ENCODE assay signal across 23 cellular contexts in genomic region chr2:127400533-127400896, GRCh38. TPM values are rescaled to one million over a fixed set of nuclear protein-coding genes. Genes with fewer than 3 reads are reported as not detected.
DNase-seq lines count a peak whose midpoint lies in the region; ATAC-seq, FAIRE-seq and TF ChIP-seq lines count a peak whose summit lies in the region.
"Had no signal": no experiment of that assay in that cellular context is flagged by ENCODE, and none has a peak within 500 bp of the region (broad histone marks: within the 10 kb centered on the region; RNA-seq: fewer than 3 reads in every experiment).

No MANE protein-coding gene starts in this region.

- no peak overlapping the region for H3K56ac ChIP-seq in IMR-90 (ENCODE audit: extremely low read depth, insufficient read depth, low read length)

- peaks cover 4% of the 10 kb centered on the region for H3F3A ChIP-seq in smooth muscle cell (ENCODE audit: low read depth)

- CTCF ChIA-PET in IMR-90 (lab: Yijun Ruan, JAX) = no interaction called here

- H3K23ac ChIP-seq in IMR-90 (ENCODE audit: low read depth, low read length) = no peak overlapping the region

- peaks cover 2% of the 10 kb centered on the region for H3K9me3 Mint-ChIP-seq in astrocyte (ENCODE audit: unreplicated experiment)
- H3K9me3 Mint-ChIP-seq: H9; stimulated activated naive CD8-positive, alpha-beta T cell treated with anti-CD3 and anti-CD28 coated beads, Interleukin-15, amount 100 ng/mL, for 72 hours had no signal

- POLR2A ChIA-PET in IMR-90 (lab: Charles Lee; ENCODE audit: unreplicated experiment) = no interaction called here

- H3K9ac ChIP-seq in IMR-90 (ENCODE audit: low read depth, low read length) = no peak overlapping the region
- H3K9ac ChIP-seq in astrocyte (ENCODE audit: low read length) = peak overlapping the region; percentile 19
- H3K9ac ChIP-seq in smooth muscle cell (ENCODE audit: low read depth) = peak overlapping the region; percentile 70

- intact Hi-C loops in IMR-90 (cut with micrococcal nuclease) = no loop called here
- intact Hi-C loops in left lung (cut with DNase I) = no loop called here

- no peak for TF ChIP-seq POLR2A in IMR-90 (IDR thresholded peaks at IDR 0.05; ENCODE audit: low read depth, low read length)

- no peak for TF ChIP-seq RAD21 in IMR-90 (IDR thresholded peaks at IDR 0.05; ENCODE audit: low read length)

- peak overlapping the region; percentile 25; the same call in 1 of the 2 replicates for H3K4ac ChIP-seq in IMR-90 (ENCODE audit: low read depth, low read length)

- H3K27ac ChIP-seq in IMR-90 (ENCODE audit: insufficient read depth, low read length) (no peak overlapping the region), astrocyte (ENCODE audit: low read depth, low read length) (no peak overlapping the region), left lung (peak overlapping the region; percentile 50 to 57), smooth muscle cell (ENCODE audit: low read depth) (peak overlapping the region; percentile 89)
- H3K27ac ChIP-seq: neutrophil, vagina had no signal

- FAIRE-seq in astrocyte (lab: Jason Lieb, UNC) = no peak

- no peaks in the 10 kb centered on the region for H4K20me1 ChIP-seq in IMR-90 (ENCODE audit: insufficient read depth, low read length)
- no peaks in the 10 kb centered on the region for H4K20me1 ChIP-seq in astrocyte (ENCODE audit: insufficient read depth, low read length)
- no peaks in the 10 kb centered on the region for H4K20me1 ChIP-seq in smooth muscle cell (ENCODE audit: low read depth)

- H2AK5ac ChIP-seq in IMR-90 (ENCODE audit: low read depth, low read length) = peak overlapping the region; percentile 80; the same call in 1 of the 2 replicates

- dilution Hi-C loops in IMR-90 (cut with HindIII; ENCODE audit: low sequenced_read_pairs, unreplicated experiment) = no loop called here

- peaks cover 17% of the 10 kb centered on the region for H3K4me1 ChIP-seq in IMR-90 (ENCODE audit: control insufficient read depth, insufficient read depth, low read length)
- H3K4me1 ChIP-seq in astrocyte (ENCODE audit: insufficient read depth, low read length) = peaks cover 29% of the 10 kb centered on the region
- H3K4me1 ChIP-seq in left lung = peaks cover 14 to 30% of the 10 kb centered on the region in 2 donors
- H3K4me1 ChIP-seq in smooth muscle cell (ENCODE audit: low read depth) = no peaks in the 10 kb centered on the region

- H2AK9ac ChIP-seq in IMR-90 (replicated peaks; ENCODE audit: low read depth, low read length, poor library complexity) = peak overlapping the region; percentile 68

- H3K79me1 ChIP-seq in IMR-90 (ENCODE audit: low read depth in 1 of 2, low read length in 2 of 2) = no peaks in the 10 kb centered on the region

- no peak overlapping the region; the same call in 1 of the 2 replicates for H3K14ac ChIP-seq in IMR-90 (replicated peaks; ENCODE audit: low read depth, low read length)

- no peak overlapping the region for H4K5ac ChIP-seq in IMR-90 (ENCODE audit: low read depth, low read length)

- DNase-seq in IMR-90 (no peak), astrocyte (ENCODE audit: low read depth) (no peak), left lung (no peak), smooth muscle cell (lab: John Stamatoyannopoulos, UW; ENCODE audit: unreplicated experiment) (no peak), RKO (ENCODE audit: low spot score) (no peak)
- DNase-seq in activated naive CD4-positive, alpha-beta T cell treated with Interleukin-2 at 50 U/mL for 16 hours = no peak
- DNase-seq: activated gamma-delta T cell treated with Interleukin-2 at 50 U/mL for 16 hours; cerebellar nuclear complex; EL; hippocampal formation; Kasumi-1; NCI-H1105 treated with DMSO at 0.1 percent for 48 hours; NCI-H2171 treated with DMSO at 0.1 percent for 48 hours; NCI-H82; stimulated activated CD4-positive, alpha-beta T cell treated with anti-CD3 and anti-CD28 coated beads, Interleukin-1b, Interleukin-23, amount 100 ng/mL, for 48 hours; stimulated activated naive CD8-positive, alpha-beta T cell treated with anti-CD3 and anti-CD28 coated beads, Interleukin-15, amount 100 ng/mL, for 72 hours had no signal

- H3K4me3 Mint-ChIP-seq in astrocyte (ENCODE audit: unreplicated experiment) = peak overlapping the region; percentile 43
- H3K4me3 Mint-ChIP-seq: H9; stimulated activated naive CD8-positive, alpha-beta T cell treated with anti-CD3 and anti-CD28 coated beads, Interleukin-15, amount 100 ng/mL, for 72 hours had no signal

- no peak for ATAC-seq in IMR-90 (ENCODE audit: low read depth)
- peak; percentile 74 for ATAC-seq in left lung
- no peak for ATAC-seq in HG02588 (IDR thresholded peaks at IDR 0.05; ENCODE audit: unreplicated experiment)
- no peak for ATAC-seq in HG03520 (IDR thresholded peaks at IDR 0.05; ENCODE audit: unreplicated experiment)
- ATAC-seq: stimulated activated naive CD8-positive, alpha-beta T cell treated with anti-CD3 and anti-CD28 coated beads, Interleukin-15, amount 100 ng/mL, for 72 hours had no signal

- 81% methylated on average over 4 of the region's 9 CpGs; no CpG with 5 or more reads in 1 of the 2 experiments for WGBS in IMR-90 (ENCODE audit: extremely low coverage in 2 of 2, insufficient read length in 1 of 2), 2 experiments
- over 99% methylated on average over 9 of the region's 9 CpGs for WGBS in smooth muscle cell (ENCODE audit: low lambda C conversion rate)

- peak overlapping the region; percentile 56 for H3K27ac Mint-ChIP-seq in astrocyte (ENCODE audit: unreplicated experiment)
- H3K27ac Mint-ChIP-seq: stimulated activated naive CD8-positive, alpha-beta T cell treated with anti-CD3 and anti-CD28 coated beads, Interleukin-15, amount 100 ng/mL, for 72 hours had no signal

- H3K36me3 Mint-ChIP-seq in astrocyte (ENCODE audit: low read depth, unreplicated experiment) = peaks cover 2% of the 10 kb centered on the region

- in situ Hi-C loops in IMR-90 (cut with MboI; ENCODE audit: low sequenced_read_pairs) = no loop called here

- no peak overlapping the region for H2BK5ac ChIP-seq in IMR-90 (ENCODE audit: low read depth, low read length, poor library complexity, severe bottlenecking)

- H4K91ac ChIP-seq in IMR-90 (ENCODE audit: insufficient read depth, low read depth, low read length) = no peak overlapping the region

- H3K27me3 ChIP-seq in IMR-90 (ENCODE audit: control insufficient read depth, insufficient read depth, low read length) (no peaks in the 10 kb centered on the region), astrocyte (ENCODE audit: insufficient read depth, low read length) (no peaks in the 10 kb centered on the region), left lung (no peaks in the 10 kb centered on the region), smooth muscle cell (ENCODE audit: low read depth) (no peaks in the 10 kb centered on the region)
- H3K27me3 ChIP-seq: neutrophil, right atrium auricular region, vagina had no signal

- H3K36me3 ChIP-seq in IMR-90 (ENCODE audit: control insufficient read depth, insufficient read depth, low read length) (no peaks in the 10 kb centered on the region), astrocyte (ENCODE audit: insufficient read depth, low read length) (no peaks in the 10 kb centered on the region), left lung (no peaks in the 10 kb centered on the region), smooth muscle cell (ENCODE audit: low read depth) (no peaks in the 10 kb centered on the region)
- H3K36me3 ChIP-seq: neutrophil, right atrium auricular region, vagina had no signal

- H3K4me1 Mint-ChIP-seq in astrocyte (ENCODE audit: low read depth, unreplicated experiment) = peaks cover 38% of the 10 kb centered on the region

- H2AFZ ChIP-seq in IMR-90 (replicated peaks; ENCODE audit: low read length, poor library complexity) (peak overlapping the region; percentile 83), astrocyte (ENCODE audit: low read depth, low read length) (peak overlapping the region; percentile 53), smooth muscle cell (ENCODE audit: low read depth) (no peak overlapping the region)

- H3K9me3 ChIP-seq in IMR-90 (ENCODE audit: control insufficient read depth, insufficient read depth, low read length) (no peaks in the 10 kb centered on the region), astrocyte (ENCODE audit: insufficient read depth, low read depth, low read length) (no peaks in the 10 kb centered on the region), left lung (no peaks in the 10 kb centered on the region), smooth muscle cell (replicated peaks; ENCODE audit: low read depth) (no peaks in the 10 kb centered on the region)
- H3K9me3 ChIP-seq: neutrophil, right atrium auricular region, vagina had no signal

- H2BK20ac ChIP-seq in IMR-90 (ENCODE audit: low read depth, low read length) = no peak overlapping the region

- H3K27me3 Mint-ChIP-seq in astrocyte (ENCODE audit: low read depth, unreplicated experiment) = no peaks in the 10 kb centered on the region

- BruUV-seq in IMR-90 (replicated peaks; lab: Mats Ljungman, UMichigan) = no TSS peak

- no peak overlapping the region for H2BK15ac ChIP-seq in IMR-90 (ENCODE audit: low read depth, low read length)

- H3K4me3 ChIP-seq in IMR-90 (ENCODE audit: insufficient read depth, low read depth, low read length) (no peak overlapping the region), astrocyte (ENCODE audit: insufficient read depth, low read depth, low read length) (no peak overlapping the region), left lung (no peak overlapping the region), smooth muscle cell (no peak overlapping the region)
- H3K4me3 ChIP-seq: vagina had no signal

- peak overlapping the region; percentile 57; the same call in 1 of the 2 replicates for H2BK120ac ChIP-seq in IMR-90 (ENCODE audit: low read depth, low read length)

- H3K79me2 ChIP-seq in astrocyte (ENCODE audit: insufficient read depth, low read length) (no peaks in the 10 kb centered on the region), smooth muscle cell (ENCODE audit: low read depth) (no peaks in the 10 kb centered on the region)

- no peak overlapping the region for H4K8ac ChIP-seq in IMR-90 (ENCODE audit: low read depth in 2 of 2, low read length in 2 of 2)

- TF ChIP-seq CTCF in IMR-90 (conservative IDR thresholded peaks at IDR 0.05; ENCODE audit: low read depth, low read length) (no peak), astrocyte (IDR thresholded peaks at IDR 0.05; ENCODE audit: insufficient read depth, low read depth, low read length) (no peak), left lung (IDR thresholded peaks at IDR 0.05) (no peak), smooth muscle cell (IDR thresholded peaks at IDR 0.05; ENCODE audit: borderline replicate concordance, insufficient read depth, poor library complexity, severe bottlenecking) (no peak)

- H3K18ac ChIP-seq in IMR-90 (ENCODE audit: low read depth, low read length) = no peak overlapping the region

- no peak overlapping the region for H3K4me2 ChIP-seq in IMR-90 (ENCODE audit: low read depth, low read length)
- H3K4me2 ChIP-seq in astrocyte (ENCODE audit: low read length) = peak overlapping the region; percentile 54
- no peak overlapping the region for H3K4me2 ChIP-seq in smooth muscle cell

- peaks cover 26% of the 10 kb centered on the region for H3K9me1 ChIP-seq in IMR-90 (ENCODE audit: insufficient read depth, low read length)

RNA-seq across cellular contexts. Expression of gene MAP3K2, which starts 12.7 kb away (rescaled TPM):
- total RNA-seq in IMR-90 (2012; rRNA removed) (30.8 and 31.9 TPM in 2 replicates), astrocyte (62.2 and 71.2 TPM in 2 replicates), left lung (10 to 100 TPM; 61.4 to 84.9 TPM), smooth muscle cell (42.7 and 46.7 TPM in 2 replicates)
- polyA plus RNA-seq in IMR-90 (2012; rRNA removed) (6.2 and 6.5 TPM in 2 replicates), smooth muscle cell (33.6 and 39.2 TPM in 2 replicates)
- polyA plus RNA-seq in IMR-90 (2012; cell fraction: cytosol; rRNA removed) = 2.0 and 2.1 TPM in 2 replicates
- 3.2 and 7.7 TPM in 2 replicates for polyA plus RNA-seq in IMR-90 (2012; cell fraction: nucleus; rRNA removed; ENCODE audit: low replicate concordance)

RNA-seq across cellular contexts. Expression of gene PROC, which starts 17.7 kb away (rescaled TPM):
- total RNA-seq in IMR-90 (2012; rRNA removed) (0.28 TPM in 1 of 2 replicates, not detected in the other), astrocyte (1.0 and 1.5 TPM in 2 replicates), left lung (under 1 TPM in 1 of 2 donors, not detected in 1; 0.50 TPM), smooth muscle cell (1.1 TPM in 1 of 2 replicates, not detected in the other)
- polyA plus RNA-seq in IMR-90 (2012; rRNA removed) (0.07 TPM in 1 of 2 replicates, not detected in the other), smooth muscle cell (0.44 and 0.85 TPM in 2 replicates)
- polyA plus RNA-seq in IMR-90 (2012; cell fraction: cytosol; rRNA removed) = 0.10 TPM in 1 of 2 replicates, not detected in the other
- 0.05 and 0.22 TPM in 2 replicates for polyA plus RNA-seq in IMR-90 (2012; cell fraction: nucleus; rRNA removed; ENCODE audit: low replicate concordance)
- total RNA-seq: mesenteric fat pad, right atrium auricular region, vagina had no signal

Comparison
In these comparisons a context has a peak if more than half of its experiments do, and no peak if none do; other contexts are left out.
1. H3K27ac ChIP-seq: peak in left lung (2 of 2) and smooth muscle cell (single experiment); none in IMR-90 (single experiment) and astrocyte (single experiment).